In the genomic region with DNA sequence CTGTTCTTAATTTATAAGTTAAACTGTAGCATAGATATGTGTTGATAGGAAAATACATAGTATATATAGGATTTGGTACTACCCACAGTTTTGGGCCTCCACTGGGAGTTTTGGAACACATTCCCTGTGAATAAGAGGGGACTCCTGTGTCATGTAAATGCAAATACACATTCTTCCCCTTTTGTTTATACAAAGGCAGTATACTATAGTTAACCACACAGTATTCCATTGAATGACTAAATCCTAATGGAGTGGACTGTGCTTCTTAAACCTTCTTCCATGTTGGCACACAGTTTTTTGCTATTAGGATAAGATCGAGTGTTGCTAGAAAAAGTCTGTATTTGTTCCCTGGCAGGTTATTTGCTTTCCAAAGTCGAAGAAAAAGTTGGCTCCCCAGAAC, we compare ENCODE assay signal across 1 cellular context.
TF ChIP-seq lines count a peak whose summit lies in the region.

No MANE protein-coding gene starts in this region.

TF ChIP-seq in GM23338, 12 proteins besides CTCF, POLR2A, EP300 and RAD21:
- no peak for TF ChIP-seq ZNF462 (CRISPR knock-in tag; IDR thresholded peaks at IDR 0.05)
- TF ChIP-seq ZNF114 (CRISPR knock-in tag; IDR thresholded peaks at IDR 0.05) = no peak
- TF ChIP-seq NANOG (IDR thresholded peaks at IDR 0.05; ENCODE audit: borderline replicate concordance) = no peak
- no peak for TF ChIP-seq ZNF331 (CRISPR knock-in tag; IDR thresholded peaks at IDR 0.05; ENCODE audit: low read depth)
- TF ChIP-seq EZH2phosphoT487 (IDR thresholded peaks at IDR 0.05; ENCODE audit: unreplicated experiment) = no peak
- no peak for TF ChIP-seq REST (IDR thresholded peaks at IDR 0.05; ENCODE audit: unreplicated experiment)
- TF ChIP-seq EZH2 (IDR thresholded peaks at IDR 0.05; ENCODE audit: low read depth, unreplicated experiment) = no peak
- no peak for TF ChIP-seq POLR2AphosphoS5 (IDR thresholded peaks at IDR 0.05; ENCODE audit: low read depth)
- no peak for TF ChIP-seq JUNB (IDR thresholded peaks at IDR 0.05; ENCODE audit: unreplicated experiment)
